15 cellular contexts compared by ENCODE assay signal in genomic region chr11:19378814-19379213, GRCh38.
"Had no signal": no experiment of that assay in that cellular context is flagged by ENCODE, and none has a peak within 500 bp of the region (broad histone marks: within the 10 kb centered on the region; RNA-seq: fewer than 3 reads in every experiment).

No MANE protein-coding gene starts in this region.

- H3K27me3 ChIP-seq: pancreas, upper lobe of right lung had no signal

- H3K27ac ChIP-seq: breast epithelium, pancreas, spleen, upper lobe of right lung had no signal

- H3K4me3 Mint-ChIP-seq: activated T-cell treated with anti-CD3 and anti-CD28 coated beads, Interleukin-2, amount 50 U/mL, for 72 hours; T-helper 2 cell treated with Interferon-gamma antibody and Interleukin-4, amounts not matched to agents 5 μg/mL and 100 μg/mL, for 36 hours had no signal

- DNase-seq: activated CD4-positive, alpha-beta T cell treated with anti-CD3 and anti-CD28 coated beads, Interleukin-2, amount 50 U/mL, for 4 hours; activated effector memory CD4-positive, alpha-beta T cell treated with anti-CD3 and anti-CD28 coated beads, Interleukin-2, amount 50 U/mL, for 16 hours; activated naive CD4-positive, alpha-beta T cell treated with anti-CD3 and anti-CD28 coated beads, Interleukin-2, amount 50 U/mL, for 16 hours; activated T-cell treated with anti-CD3 and anti-CD28 coated beads, Interleukin-2, amount 50 U/mL, for 72 hours; effector CD8-positive, alpha-beta T cell; foreskin melanocyte; glutamatergic neuron; hippocampal formation; pancreas; spleen; stimulated activated naive CD4-positive, alpha-beta T cell; upper lobe of right lung had no signal

- H3K36me3 ChIP-seq: breast epithelium, pancreas, spleen, upper lobe of right lung had no signal

- H3K9me3 Mint-ChIP-seq: activated T-cell treated with anti-CD3 and anti-CD28 coated beads, Interleukin-2, amount 50 U/mL, for 72 hours; T-helper 2 cell treated with Interferon-gamma antibody and Interleukin-4, amounts not matched to agents 5 μg/mL and 100 μg/mL, for 36 hours had no signal

- H3K4me3 ChIP-seq: breast epithelium, pancreas, spleen, upper lobe of right lung had no signal

- H3K4me1 ChIP-seq: breast epithelium, pancreas, spleen had no signal

- H3K9me3 ChIP-seq: breast epithelium, pancreas, spleen, upper lobe of right lung had no signal

- H3K27ac Mint-ChIP-seq: activated T-cell treated with anti-CD3 and anti-CD28 coated beads, Interleukin-2, amount 50 U/mL, for 72 hours; T-helper 2 cell treated with Interferon-gamma antibody and Interleukin-4, amounts not matched to agents 5 μg/mL and 100 μg/mL, for 36 hours had no signal

- ATAC-seq: activated T-cell treated with anti-CD3 and anti-CD28 coated beads, Interleukin-2, amount 50 U/mL, for 72 hours; esophagus mucosa; upper lobe of right lung had no signal
